In the genomic region with DNA sequence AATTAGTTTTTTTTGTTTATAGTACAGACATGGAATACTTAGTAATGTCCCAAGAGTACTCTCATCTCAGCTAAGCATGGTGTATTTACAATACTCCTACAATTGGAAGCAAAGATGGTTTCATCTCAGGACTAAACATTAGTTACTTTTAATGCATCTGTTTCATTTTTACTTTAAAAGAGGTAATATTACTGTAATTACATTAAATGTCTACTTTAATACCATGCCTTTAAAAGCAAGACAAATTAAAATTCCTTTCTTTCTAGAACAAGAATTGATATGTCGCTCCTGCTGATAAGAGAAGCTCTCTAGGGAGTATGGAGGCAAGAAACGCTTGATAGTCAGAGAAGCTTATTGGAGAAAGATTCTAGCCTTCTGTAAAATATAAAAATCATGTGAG, we compare ENCODE assay signal across 25 cellular contexts.
"Had no signal": no experiment of that assay in that cellular context is flagged by ENCODE, and none has a peak within 500 bp of the region (broad histone marks: within the 10 kb centered on the region; RNA-seq: fewer than 3 reads in every experiment).

No MANE protein-coding gene starts in this region.

- H3K27ac ChIP-seq: colonic mucosa, coronary artery, dorsolateral prefrontal cortex, epithelial cell of prostate, esophagus muscularis mucosa, esophagus squamous epithelium, foreskin keratinocyte, gastrocnemius medialis, gastroesophageal sphincter, heart left ventricle, heart right ventricle had no signal

- H3K4me1 Mint-ChIP-seq: endodermal cell had no signal

- H3K9me3 Mint-ChIP-seq: endodermal cell had no signal

- H3K9me3 ChIP-seq: colonic mucosa, esophagus muscularis mucosa, esophagus squamous epithelium, gastrocnemius medialis, gastroesophageal sphincter, heart left ventricle, heart right ventricle had no signal

- H3K27me3 ChIP-seq: colonic mucosa, dorsolateral prefrontal cortex, esophagus muscularis mucosa, esophagus squamous epithelium, foreskin keratinocyte, gastrocnemius medialis, gastroesophageal sphincter, heart left ventricle, heart right ventricle had no signal

- ATAC-seq: effector memory CD8-positive, alpha-beta T cell; esophagus mucosa; foreskin keratinocyte; gastrocnemius medialis; gastroesophageal sphincter; heart left ventricle; heart right ventricle had no signal

- H3K36me3 ChIP-seq: colonic mucosa, esophagus muscularis mucosa, esophagus squamous epithelium, gastrocnemius medialis, gastroesophageal sphincter, heart left ventricle, heart right ventricle had no signal

- DNase-seq: colonic mucosa; cortex of kidney; dermis blood vessel endothelial cell; dorsolateral prefrontal cortex; effector CD4-positive, alpha-beta T cell; effector CD8-positive, alpha-beta T cell; effector memory CD4-positive, alpha-beta T cell; effector memory CD8-positive, alpha-beta T cell; endodermal cell; erythroblast; esophagus squamous epithelium; foreskin fibroblast; foreskin keratinocyte; foreskin melanocyte; gastrocnemius medialis; glutamatergic neuron; head of caudate nucleus; heart left ventricle; heart right ventricle had no signal

- H3K27me3 Mint-ChIP-seq: dendritic cell treated with granulocyte-macrophage colony-stimulating factor and Interleukin-4, amounts not matched to agents 40 ng/mL and 50 ng/mL, for 4 days; effector memory CD8-positive, alpha-beta T cell had no signal

- H3K4me3 Mint-ChIP-seq: dendritic cell treated with granulocyte-macrophage colony-stimulating factor and Interleukin-4, amounts not matched to agents 40 ng/mL and 50 ng/mL, for 4 days; effector memory CD8-positive, alpha-beta T cell; endodermal cell had no signal

- H3K27ac Mint-ChIP-seq: dendritic cell treated with granulocyte-macrophage colony-stimulating factor and Interleukin-4, amounts not matched to agents 40 ng/mL and 50 ng/mL, for 4 days; effector memory CD8-positive, alpha-beta T cell; endodermal cell had no signal

- H3K4me1 ChIP-seq: colonic mucosa, foreskin keratinocyte, gastrocnemius medialis, heart left ventricle, heart right ventricle had no signal

- H3K4me3 ChIP-seq: colonic mucosa, coronary artery, dorsolateral prefrontal cortex, esophagus muscularis mucosa, esophagus squamous epithelium, gastrocnemius medialis, gastroesophageal sphincter, heart left ventricle, heart right ventricle had no signal
